ENCODE assay signal across 29 cellular contexts in the genomic region with DNA sequence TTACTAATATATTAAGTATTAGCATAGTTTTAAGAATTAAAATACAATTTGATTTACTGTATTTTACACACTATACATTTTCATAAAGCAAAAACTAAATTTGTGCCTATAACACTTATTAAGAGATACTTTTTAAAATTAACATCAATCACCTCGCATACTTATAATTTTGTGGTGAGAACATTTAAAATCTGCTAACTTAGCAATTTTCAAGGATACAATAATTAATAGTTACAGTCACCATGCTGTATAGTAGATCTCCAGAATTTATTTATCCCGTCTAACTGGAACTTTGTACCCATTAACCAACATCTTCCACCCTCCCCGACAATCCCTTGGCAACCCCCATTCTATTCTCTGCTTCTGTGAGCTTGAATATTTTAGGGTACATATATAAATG. TPM values are rescaled to one million over a fixed set of nuclear protein-coding genes. Genes with fewer than 3 reads are reported as not detected.
"Had no signal": no experiment of that assay in that cellular context is flagged by ENCODE, and none has a peak within 500 bp of the region (broad histone marks: within the 10 kb centered on the region; RNA-seq: fewer than 3 reads in every experiment).

No MANE protein-coding gene starts in this region.

- ATAC-seq: activated CD4-positive, alpha-beta T cell treated with anti-CD3 and anti-CD28 coated beads for 36 hours; activated naive CD4-positive, alpha-beta T cell treated with anti-CD3 and anti-CD28 coated beads, Interleukin-2, amount 50 U/mL, for 72 hours; activated T-cell treated with anti-CD3 and anti-CD28 coated beads, Interleukin-2, amount 50 U/mL, for 72 hours; foreskin keratinocyte; gastrocnemius medialis; heart left ventricle had no signal

- H3K4me3 ChIP-seq: ascending aorta, coronary artery, dorsolateral prefrontal cortex, esophagus muscularis mucosa, gastrocnemius medialis, heart left ventricle had no signal

- H3K27me3 ChIP-seq: ascending aorta, brain microvascular endothelial cell, esophagus muscularis mucosa, foreskin keratinocyte, gastrocnemius medialis had no signal

- FAIRE-seq: bronchial epithelial cell had no signal

- DNase-seq: activated CD4-positive, alpha-beta memory T cell treated with anti-CD3 and anti-CD28 coated beads, Interleukin-2, amount 10 ng/mL, durations not matched to agents 7 days and 5 days; activated CD4-positive, alpha-beta T cell treated with anti-CD3 and anti-CD28 coated beads for 36 hours; activated CD4-positive, alpha-beta T cell treated with anti-CD3 and anti-CD28 coated beads, Interleukin-2, amount 10 ng/mL, durations not matched to agents 7 days and 5 days; activated CD4-positive, alpha-beta T cell treated with anti-CD3 and anti-CD28 coated beads, Interleukin-2, amount 50 U/mL, for 4 hours; activated CD4-positive, CD25-positive, alpha-beta regulatory T cell; activated CD4-positive, CD25-positive, alpha-beta regulatory T cell treated with anti-CD3 and anti-CD28 coated beads, Interleukin-2, amount 50 U/mL, for 72 hours; activated CD8-positive, alpha-beta memory T cell treated with anti-CD3 and anti-CD28 coated beads, Interleukin-2, amount 50 U/mL, for 48 hours; activated gamma-delta T cell; activated naive CD4-positive, alpha-beta T cell; activated naive CD4-positive, alpha-beta T cell treated with anti-CD3 and anti-CD28 coated beads, Interleukin-2, amount 10 ng/mL, durations not matched to agents 7 days and 5 days; activated naive CD8-positive, alpha-beta T cell treated with anti-CD3 and anti-CD28 coated beads, Interleukin-2, amount 10 ng/mL, durations not matched to agents 7 days and 5 days; activated T-cell treated with anti-CD3 and anti-CD28 coated beads for 4 hours; activated T-cell treated with anti-CD3 and anti-CD28 coated beads, Interleukin-2, amount 50 U/mL, for 24 hours; activated T-cell treated with anti-CD3 and anti-CD28 coated beads, Interleukin-2, amount 50 U/mL, for 72 hours; brain microvascular endothelial cell; dorsolateral prefrontal cortex; effector memory CD4-positive, alpha-beta T cell; erythroblast; foreskin keratinocyte; gastrocnemius medialis; glutamatergic neuron; heart left ventricle; T-helper 2 cell had no signal

- H3K9me3 ChIP-seq: ascending aorta, esophagus muscularis mucosa, gastrocnemius medialis, heart left ventricle had no signal

- H3K4me1 ChIP-seq: ascending aorta, esophagus muscularis mucosa, foreskin keratinocyte, gastrocnemius medialis, heart left ventricle had no signal

- H3K36me3 ChIP-seq: ascending aorta, brain microvascular endothelial cell, esophagus muscularis mucosa, gastrocnemius medialis, heart left ventricle had no signal

- H3K27ac ChIP-seq: ascending aorta, brain microvascular endothelial cell, coronary artery, dorsolateral prefrontal cortex, esophagus muscularis mucosa, foreskin keratinocyte, gastrocnemius medialis, heart left ventricle had no signal

RNA-seq across cellular contexts. Expression of gene RELN, which starts 47.5 kb away (rescaled TPM):
- total RNA-seq: activated CD4-positive, alpha-beta memory T cell treated with anti-CD3 and anti-CD28 coated beads, Interleukin-2, amount 10 ng/mL, durations not matched to agents 7 days and 5 days; activated CD4-positive, alpha-beta T cell treated with anti-CD3 and anti-CD28 coated beads for 36 hours; activated CD4-positive, alpha-beta T cell treated with anti-CD3 and anti-CD28 coated beads, Interleukin-2, amount 10 ng/mL, durations not matched to agents 7 days and 5 days; activated naive CD4-positive, alpha-beta T cell treated with anti-CD3 and anti-CD28 coated beads, Interleukin-2, amount 50 U/mL, for 72 hours; activated naive CD8-positive, alpha-beta T cell treated with anti-CD3 and anti-CD28 coated beads, Interleukin-2, amount 10 ng/mL, durations not matched to agents 7 days and 5 days; activated T-cell treated with anti-CD3 and anti-CD28 coated beads, Interleukin-2, amount 50 U/mL, for 72 hours; bronchial epithelial cell; foreskin keratinocyte; T-helper 1 cell treated with Interleukin-12 subunit alpha and Interleukin-12 subunit beta and Interleukin-4 antibody, amounts not matched to agents 30 ng/mL and 1 ng/mL, for 36 hours had no signal
- polyA plus RNA-seq: foreskin keratinocyte had no signal
